12 cellular contexts compared by ENCODE assay signal in the genomic region with DNA sequence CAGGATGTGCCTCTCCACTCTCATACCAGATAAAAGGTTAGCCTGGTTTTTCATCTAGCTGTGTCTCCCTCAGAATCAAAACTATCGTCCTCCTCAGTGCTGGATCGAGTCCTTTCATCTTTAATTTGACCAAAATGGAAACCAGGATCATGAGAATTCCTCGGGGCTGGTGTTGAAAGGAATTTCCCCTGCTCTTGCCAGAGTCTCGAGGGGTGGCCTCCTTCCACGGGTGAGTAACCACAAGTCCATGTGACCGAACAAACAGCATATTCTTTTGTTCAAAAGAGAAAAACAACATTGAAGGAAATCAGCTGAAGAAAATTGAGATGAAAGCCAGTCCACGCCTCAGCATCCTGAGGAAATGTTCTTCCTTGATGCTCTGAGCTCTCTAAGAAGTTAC.
DNase-seq lines count a peak whose midpoint lies in the region; ATAC-seq and TF ChIP-seq lines count a peak whose summit lies in the region.
"Had no signal": no experiment of that assay in that cellular context is flagged by ENCODE, and none has a peak within 500 bp of the region (broad histone marks: within the 10 kb centered on the region; RNA-seq: fewer than 3 reads in every experiment).

No MANE protein-coding gene starts in this region.

- peaks cover 38% of the 10 kb centered on the region for H3K4me1 Mint-ChIP-seq in glutamatergic neuron (ENCODE audit: low read depth, unreplicated experiment)

- H3K9ac ChIP-seq in BLaER1: no peak overlapping the region

- ATAC-seq in GM21367 (IDR thresholded peaks at IDR 0.05; ENCODE audit: unreplicated experiment): no peak

- peaks cover 6% of the 10 kb centered on the region for H3K27me3 Mint-ChIP-seq in glutamatergic neuron (ENCODE audit: unreplicated experiment)

- H4K20me1 ChIP-seq in BLaER1: no peaks in the 10 kb centered on the region

- H3K27ac Mint-ChIP-seq in glutamatergic neuron (ENCODE audit: unreplicated experiment): peak overlapping the region; percentile 34

- intact Hi-C loops in posterior vena cava (cut with DNase I): no loop called here

- TF ChIP-seq CTCF in glutamatergic neuron (IDR thresholded peaks at IDR 0.05; ENCODE audit: partially characterized antibody, unreplicated experiment): no peak

- H3K4me2 ChIP-seq in BLaER1: peak overlapping the region; percentile 78

- H3K27me3 ChIP-seq in BLaER1 (no peaks in the 10 kb centered on the region), H7 (ENCODE audit: control insufficient read depth, insufficient read depth, low read length) (no peaks in the 10 kb centered on the region; the same call in 1 of the 2 replicates)

- peaks cover 7% of the 10 kb centered on the region for H3K9me3 Mint-ChIP-seq in glutamatergic neuron (ENCODE audit: unreplicated experiment)

- H3K4me1 ChIP-seq in BLaER1: peaks cover 64% of the 10 kb centered on the region

- H3K36me3 ChIP-seq in BLaER1 (no peaks in the 10 kb centered on the region), H7 (replicated peaks; ENCODE audit: control insufficient read depth, insufficient read depth, low read length) (no peaks in the 10 kb centered on the region)

- no peak overlapping the region for H3K27ac ChIP-seq in BLaER1
- H3K27ac ChIP-seq: C4-2B had no signal

- H3K4me3 ChIP-seq in BLaER1 (0 out of 2 replicates have a peak overlapping the region, but pooled peaks have one; percentile 8), H7 (ENCODE audit: insufficient read depth, low read depth, low read length) (no peak overlapping the region)
- H3K4me3 ChIP-seq: skin epidermis had no signal

- H3K4me3 Mint-ChIP-seq in glutamatergic neuron (ENCODE audit: unreplicated experiment): no peak overlapping the region

- peaks cover 12% of the 10 kb centered on the region for H3K36me3 Mint-ChIP-seq in glutamatergic neuron (ENCODE audit: unreplicated experiment)

- 0 out of 2 replicates have a peak, but pooled peaks cover 17% of the 10 kb centered on the region for H3K9me3 ChIP-seq in BLaER1

- DNase-seq in amniotic epithelial cell (ENCODE audit: low read depth) (peak; percentile 92), glutamatergic neuron (no peak), posterior vena cava (ENCODE audit: low spot score) (peak; percentile 85), NCI-H1694 treated with DMSO at 0.1 percent for 48 hours (lab: John Stamatoyannopoulos, UW) (no peak), H7 (no peak)
- DNase-seq in activated CD8-positive, alpha-beta memory T cell treated with anti-CD3 and anti-CD28 coated beads, Interleukin-2, amount 50 U/mL, for 4 hours: no peak
- DNase-seq: NCI-H526 treated with DMSO at 0.1 percent for 48 hours; stimulated activated naive CD4-positive, alpha-beta T cell treated with Interleukin-2 at 50 U/mL for 16 hours had no signal

Comparison
In these comparisons a context has a peak if more than half of its experiments do, and no peak if none do; other contexts are left out.
1. DNase-seq: peak in amniotic epithelial cell (single experiment) and posterior vena cava (single experiment); none in glutamatergic neuron (single experiment), activated CD8-positive, alpha-beta memory T cell treated with anti-CD3 and anti-CD28 coated beads, Interleukin-2, amount 50 U/mL, for 4 hours (single experiment), NCI-H1694 treated with DMSO at 0.1 percent for 48 hours (single experiment) and H7 (single experiment).